ENCODE assay signal across 12 cellular contexts in the genomic region with DNA sequence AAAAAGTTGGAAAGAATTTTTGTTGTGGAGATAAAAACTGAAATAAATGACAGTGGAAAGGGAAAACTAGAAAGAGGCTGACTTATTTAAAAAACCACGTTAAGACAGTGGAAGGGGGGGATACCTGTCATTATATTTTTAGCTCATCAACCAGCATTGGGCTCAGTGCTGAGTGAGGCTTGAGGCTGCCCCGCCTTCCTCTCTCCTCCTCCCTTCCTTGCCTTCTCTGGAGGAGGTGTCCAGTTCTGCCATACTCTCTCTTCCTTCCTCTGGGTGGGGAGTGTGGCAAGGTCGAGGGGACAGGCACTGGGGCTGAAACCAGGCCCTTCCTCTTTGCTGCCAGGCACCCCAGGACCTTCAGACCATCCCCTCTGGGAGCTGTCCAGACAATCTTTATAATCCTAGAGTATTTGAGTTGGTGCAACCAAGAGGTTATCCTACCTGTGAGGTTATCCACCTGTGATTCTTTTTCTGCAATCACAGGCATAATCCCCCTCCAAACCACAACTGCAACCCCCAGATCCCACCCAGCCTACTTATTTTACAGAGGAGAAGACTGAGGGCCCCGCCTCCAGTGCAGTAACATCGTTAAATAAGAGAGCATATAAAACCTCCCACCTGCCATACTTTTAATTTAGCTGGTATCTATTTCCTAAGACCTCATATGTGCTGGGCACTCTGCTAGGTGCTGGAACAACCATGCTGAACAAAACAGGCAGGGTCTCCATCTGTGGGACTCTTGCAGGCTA.
DNase-seq lines count a peak whose midpoint lies in the region; ATAC-seq and TF ChIP-seq lines count a peak whose summit lies in the region.
"Had no signal": no experiment of that assay in that cellular context is flagged by ENCODE, and none has a peak within 500 bp of the region (broad histone marks: within the 10 kb centered on the region; RNA-seq: fewer than 3 reads in every experiment).

No MANE protein-coding gene starts in this region.

- H3K9ac ChIP-seq in iPS-20b (ENCODE audit: low read depth, low read length) (peak overlapping the region; percentile 78; the same call in 1 of the 2 replicates), rectal smooth muscle tissue (ENCODE audit: low read length) (no peak overlapping the region)

- H3K36me3 ChIP-seq in GM23338 (ENCODE audit: insufficient read depth) (no peaks in the 10 kb centered on the region), iPS-20b (ENCODE audit: insufficient read depth, low read depth, low read length) (no peaks in the 10 kb centered on the region), rectal smooth muscle tissue (ENCODE audit: control insufficient read depth, insufficient read depth, low read length) (no peaks in the 10 kb centered on the region)

- no peaks in the 10 kb centered on the region for H3K9me3 ChIP-seq in iPS-20b (ENCODE audit: insufficient read depth, low read depth, low read length)

- peaks cover 47% of the 10 kb centered on the region for H3K4me1 Mint-ChIP-seq in GM23338
- no peaks in the 10 kb centered on the region for H3K4me1 Mint-ChIP-seq in activated naive CD4-positive, alpha-beta T cell treated with anti-CD3 and anti-CD28 coated beads for 36 hours (ENCODE audit: low read depth)
- H3K4me1 Mint-ChIP-seq: stimulated activated effector memory CD8-positive, alpha-beta T cell treated with anti-CD3 and anti-CD28 coated beads, Interleukin-12 subunit alpha, Interleukin-12 subunit beta, amount 100 ng/mL, for 72 hours had no signal

- H3K79me2 ChIP-seq in GM23338 (replicated peaks; ENCODE audit: insufficient read depth), result no peaks in the 10 kb centered on the region

- in situ Hi-C loops in astrocyte of the cerebellum (cut with HindIII; ENCODE audit: low sequenced_read_pairs), result no loop called here

- peak overlapping the region; percentile 76 for H3K4me3 Mint-ChIP-seq in GM23338
- no peak overlapping the region for H3K4me3 Mint-ChIP-seq in activated naive CD4-positive, alpha-beta T cell treated with anti-CD3 and anti-CD28 coated beads for 36 hours
- H3K4me3 Mint-ChIP-seq: stimulated activated effector memory CD8-positive, alpha-beta T cell treated with anti-CD3 and anti-CD28 coated beads, Interleukin-12 subunit alpha, Interleukin-12 subunit beta, amount 100 ng/mL, for 72 hours had no signal

- DNase-seq in GM23338 (ENCODE audit: low spot score), result no peak
- DNase-seq in astrocyte of the cerebellum (ENCODE audit: low read depth), result no peak
- DNase-seq in activated naive CD4-positive, alpha-beta T cell treated with anti-CD3 and anti-CD28 coated beads for 36 hours, result no peak
- DNase-seq in NCI-H510A (lab: John Stamatoyannopoulos, UW), result no peak
- DNase-seq: NCI-H1694; stimulated activated CD4-positive, alpha-beta T cell treated with anti-CD3 and anti-CD28 coated beads, Interleukin-12 subunit alpha, Interleukin-12 subunit beta, amount 100 ng/mL, for 4 hours; T-helper 2 cell had no signal

- CTCF ChIA-PET in activated naive CD4-positive, alpha-beta T cell treated with anti-CD3 and anti-CD28 coated beads for 36 hours (lab: Charles Lee), result interaction anchor here (0.6 kb wide), 1 partner anchor 1906 kb away, joined by 3 read pairs; no protein-coding TSS in a partner anchor

- ATAC-seq in GM23338 (peak; percentile 27), GM19397 (IDR thresholded peaks at IDR 0.05; ENCODE audit: unreplicated experiment) (no peak), GM18909 (IDR thresholded peaks at IDR 0.05; ENCODE audit: poor library complexity, unreplicated experiment) (no peak)
- ATAC-seq: stimulated activated effector memory CD8-positive, alpha-beta T cell treated with anti-CD3 and anti-CD28 coated beads, Interleukin-12 subunit alpha, Interleukin-12 subunit beta, amount 100 ng/mL, for 72 hours had no signal

- peak overlapping the region; percentile 45 for H3K4me3 ChIP-seq in GM23338
- H3K4me3 ChIP-seq in astrocyte of the cerebellum (ENCODE audit: low read depth, low read length), result peak overlapping the region; percentile 46
- H3K4me3 ChIP-seq in iPS-20b (ENCODE audit: low read length), result peak overlapping the region; percentile 85
- no peak overlapping the region for H3K4me3 ChIP-seq in rectal smooth muscle tissue (ENCODE audit: low read length)

- H3K4me1 ChIP-seq in GM23338 (ENCODE audit: insufficient read depth) (peaks cover 29% of the 10 kb centered on the region), iPS-20b (ENCODE audit: insufficient read depth, low read length) (peaks cover 13% of the 10 kb centered on the region), rectal smooth muscle tissue (ENCODE audit: control insufficient read depth, insufficient read depth, low read length) (no peaks in the 10 kb centered on the region)

- H3K27ac ChIP-seq in GM23338 (ENCODE audit: low read depth) (no peak overlapping the region), iPS-20b (ENCODE audit: low read length) (no peak overlapping the region), rectal smooth muscle tissue (ENCODE audit: low read depth, low read length) (peak overlapping the region; percentile 24)

- no peaks in the 10 kb centered on the region for H3K9me3 Mint-ChIP-seq in GM23338
- H3K9me3 Mint-ChIP-seq in activated naive CD4-positive, alpha-beta T cell treated with anti-CD3 and anti-CD28 coated beads for 36 hours, result no peaks in the 10 kb centered on the region
- H3K9me3 Mint-ChIP-seq: stimulated activated effector memory CD8-positive, alpha-beta T cell treated with anti-CD3 and anti-CD28 coated beads, Interleukin-12 subunit alpha, Interleukin-12 subunit beta, amount 100 ng/mL, for 72 hours had no signal

- H3F3A ChIP-seq in GM23338 (replicated peaks; ENCODE audit: low read depth), result no peaks in the 10 kb centered on the region

- H3K27me3 ChIP-seq in GM23338 (ENCODE audit: insufficient read depth) (peaks cover 22% of the 10 kb centered on the region), iPS-20b (ENCODE audit: insufficient read depth, low read length) (peaks cover 24% of the 10 kb centered on the region), rectal smooth muscle tissue (ENCODE audit: control insufficient read depth, insufficient read depth, low read length) (no peaks in the 10 kb centered on the region)

- no peaks in the 10 kb centered on the region for H3K9me2 ChIP-seq in GM23338 (ENCODE audit: insufficient read depth)

- H3K27ac Mint-ChIP-seq in GM23338, result no peak overlapping the region
- no peak overlapping the region for H3K27ac Mint-ChIP-seq in activated naive CD4-positive, alpha-beta T cell treated with anti-CD3 and anti-CD28 coated beads for 36 hours
- H3K27ac Mint-ChIP-seq: stimulated activated effector memory CD8-positive, alpha-beta T cell treated with anti-CD3 and anti-CD28 coated beads, Interleukin-12 subunit alpha, Interleukin-12 subunit beta, amount 100 ng/mL, for 72 hours had no signal

- H3K4me2 ChIP-seq in GM23338, result peak overlapping the region; percentile 66

- no peaks in the 10 kb centered on the region for H3K36me3 Mint-ChIP-seq in GM23338 (ENCODE audit: low read depth)
- no peaks in the 10 kb centered on the region for H3K36me3 Mint-ChIP-seq in activated naive CD4-positive, alpha-beta T cell treated with anti-CD3 and anti-CD28 coated beads for 36 hours (ENCODE audit: low read depth)
- H3K36me3 Mint-ChIP-seq: stimulated activated effector memory CD8-positive, alpha-beta T cell treated with anti-CD3 and anti-CD28 coated beads, Interleukin-12 subunit alpha, Interleukin-12 subunit beta, amount 100 ng/mL, for 72 hours had no signal

- H4K20me1 ChIP-seq in GM23338 (replicated peaks; ENCODE audit: insufficient read depth), result no peaks in the 10 kb centered on the region; the same call in 1 of the 2 replicates

- no peak overlapping the region for H2AFZ ChIP-seq in GM23338

- H3K27me3 Mint-ChIP-seq in GM23338 (ENCODE audit: insufficient read depth, low read depth, poor library complexity), result peaks cover 14% of the 10 kb centered on the region
- H3K27me3 Mint-ChIP-seq in activated naive CD4-positive, alpha-beta T cell treated with anti-CD3 and anti-CD28 coated beads for 36 hours (ENCODE audit: low read depth), result peaks cover 35% of the 10 kb centered on the region

- intact Hi-C loops in activated naive CD4-positive, alpha-beta T cell treated with anti-CD3 and anti-CD28 coated beads for 36 hours (cut with micrococcal nuclease), result no loop called here

- TF ChIP-seq CTCF in GM23338 (conservative IDR thresholded peaks at IDR 0.05; ENCODE audit: low read depth in 2 of 2) (no peak), astrocyte of the cerebellum (IDR thresholded peaks at IDR 0.05; ENCODE audit: low read depth, low read length, missing control alignments) (no peak)

TF ChIP-seq in GM23338, 12 proteins besides CTCF, POLR2A, EP300 and RAD21 (continues in another document):
- TF ChIP-seq ZNF114 (CRISPR knock-in tag; IDR thresholded peaks at IDR 0.05) (no peak), EZH2 (IDR thresholded peaks at IDR 0.05; ENCODE audit: low read depth, unreplicated experiment) (no peak), STAT1 (IDR thresholded peaks at IDR 0.05; ENCODE audit: unreplicated experiment) (no peak), CREB1 (CRISPR knock-in tag; IDR thresholded peaks at IDR 0.05; ENCODE audit: low read depth) (no peak), POLR2AphosphoS5 (IDR thresholded peaks at IDR 0.05; ENCODE audit: low read depth) (no peak), JUNB (IDR thresholded peaks at IDR 0.05; ENCODE audit: unreplicated experiment) (no peak), NANOG (IDR thresholded peaks at IDR 0.05; ENCODE audit: borderline replicate concordance) (no peak)
- TF ChIP-seq, protein P1, sequence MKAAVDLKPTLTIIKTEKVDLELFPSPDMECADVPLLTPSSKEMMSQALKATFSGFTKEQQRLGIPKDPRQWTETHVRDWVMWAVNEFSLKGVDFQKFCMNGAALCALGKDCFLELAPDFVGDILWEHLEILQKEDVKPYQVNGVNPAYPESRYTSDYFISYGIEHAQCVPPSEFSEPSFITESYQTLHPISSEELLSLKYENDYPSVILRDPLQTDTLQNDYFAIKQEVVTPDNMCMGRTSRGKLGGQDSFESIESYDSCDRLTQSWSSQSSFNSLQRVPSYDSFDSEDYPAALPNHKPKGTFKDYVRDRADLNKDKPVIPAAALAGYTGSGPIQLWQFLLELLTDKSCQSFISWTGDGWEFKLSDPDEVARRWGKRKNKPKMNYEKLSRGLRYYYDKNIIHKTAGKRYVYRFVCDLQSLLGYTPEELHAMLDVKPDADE (IDR thresholded peaks at IDR 0.05), result no peak
